8 cellular contexts compared by ENCODE assay signal in genomic region chr3:125684199-125684598, GRCh38.
DNase-seq lines count a peak whose midpoint lies in the region; ATAC-seq and TF ChIP-seq lines count a peak whose summit lies in the region.

No MANE protein-coding gene starts in this region.

- peak; percentile 19 for DNase-seq in COR-L47 (lab: John Stamatoyannopoulos, UW)
- peak; percentile 12 for DNase-seq in IMR-90
- peak; percentile 29 for DNase-seq in cerebellar cortex (ENCODE audit: low spot score)
- no peak for DNase-seq in lower lobe of right lung
- no peak for DNase-seq in NK-92 (lab: John Stamatoyannopoulos, UW; ENCODE audit: unreplicated experiment)
- DNase-seq in activated T-cell treated with anti-CD3 and anti-CD28 coated beads, Interleukin-2, amount 50 U/mL, for 48 hours, result no peak
- no peak for DNase-seq in NCI-H2227 treated with DMSO at 0.1 percent for 48 hours (lab: John Stamatoyannopoulos, UW)

- H2BK5ac ChIP-seq in IMR-90 (ENCODE audit: low read depth, low read length, poor library complexity, severe bottlenecking), result no peak overlapping the region

- H3K27ac ChIP-seq in IMR-90 (ENCODE audit: insufficient read depth, low read length) (no peak overlapping the region), lower lobe of right lung (no peak overlapping the region)

- no peak overlapping the region for H2BK120ac ChIP-seq in IMR-90 (ENCODE audit: low read depth, low read length)

- H3K79me1 ChIP-seq in IMR-90 (ENCODE audit: low read depth in 1 of 2, low read length in 2 of 2), result no peaks in the 10 kb centered on the region

- H2AFZ ChIP-seq in IMR-90 (replicated peaks; ENCODE audit: low read length, poor library complexity), result no peak overlapping the region

- dilution Hi-C loops in IMR-90 (cut with HindIII; ENCODE audit: low sequenced_read_pairs, unreplicated experiment), result no loop called here

- H3K36me3 ChIP-seq in IMR-90 (ENCODE audit: control insufficient read depth, insufficient read depth, low read length), result no peaks in the 10 kb centered on the region
- no peaks in the 10 kb centered on the region for H3K36me3 ChIP-seq in lower lobe of right lung

- H2BK15ac ChIP-seq in IMR-90 (ENCODE audit: low read depth, low read length), result no peak overlapping the region

- no peak overlapping the region for H3K14ac ChIP-seq in IMR-90 (replicated peaks; ENCODE audit: low read depth, low read length)

- no peak overlapping the region for H2BK20ac ChIP-seq in IMR-90 (ENCODE audit: low read depth, low read length)

- H2AK9ac ChIP-seq in IMR-90 (replicated peaks; ENCODE audit: low read depth, low read length, poor library complexity), result no peak overlapping the region

- H3K56ac ChIP-seq in IMR-90 (ENCODE audit: extremely low read depth, insufficient read depth, low read length), result no peak overlapping the region

- H3K18ac ChIP-seq in IMR-90 (ENCODE audit: low read depth, low read length), result no peak overlapping the region

- POLR2A ChIA-PET in IMR-90 (lab: Charles Lee; ENCODE audit: unreplicated experiment), result no interaction called here

- no peak overlapping the region for H4K5ac ChIP-seq in IMR-90 (ENCODE audit: low read depth, low read length)

- H4K91ac ChIP-seq in IMR-90 (ENCODE audit: insufficient read depth, low read depth, low read length), result no peak overlapping the region

- H3K9me3 ChIP-seq in IMR-90 (ENCODE audit: control insufficient read depth, insufficient read depth, low read length), result no peaks in the 10 kb centered on the region
- no peaks in the 10 kb centered on the region for H3K9me3 ChIP-seq in lower lobe of right lung

- no peaks in the 10 kb centered on the region for H3K4me1 ChIP-seq in IMR-90 (ENCODE audit: control insufficient read depth, insufficient read depth, low read length)
- peaks cover 6% of the 10 kb centered on the region for H3K4me1 ChIP-seq in lower lobe of right lung

- no peaks in the 10 kb centered on the region for H4K20me1 ChIP-seq in IMR-90 (ENCODE audit: insufficient read depth, low read length)

- peak; percentile 65 for ATAC-seq in IMR-90 (ENCODE audit: low read depth)
- peak; percentile 33 to 61 for ATAC-seq in lower lobe of right lung
- no peak for ATAC-seq in GM21528 (IDR thresholded peaks at IDR 0.05; ENCODE audit: low FRiP score, unreplicated experiment)

- CTCF ChIA-PET in IMR-90 (lab: Yijun Ruan, JAX), result no interaction called here

- no peak overlapping the region for H3K23ac ChIP-seq in IMR-90 (ENCODE audit: low read depth, low read length)

- intact Hi-C loops in IMR-90 (cut with micrococcal nuclease), result no loop called here
- intact Hi-C loops in lower lobe of right lung (cut with DNase I), result no loop called here

- H3K4me2 ChIP-seq in IMR-90 (ENCODE audit: low read depth, low read length), result no peak overlapping the region

- no peak overlapping the region for H3K4ac ChIP-seq in IMR-90 (ENCODE audit: low read depth, low read length)

- H3K27me3 ChIP-seq in IMR-90 (ENCODE audit: control insufficient read depth, insufficient read depth, low read length), result no peaks in the 10 kb centered on the region; the same call in 1 of the 2 replicates
- no peaks in the 10 kb centered on the region for H3K27me3 ChIP-seq in lower lobe of right lung (ENCODE audit: low read depth)

- no peak overlapping the region for H3K4me3 ChIP-seq in IMR-90 (ENCODE audit: insufficient read depth, low read depth, low read length)
- H3K4me3 ChIP-seq in lower lobe of right lung, result no peak overlapping the region

- 13% methylated on average over 4 of the region's 11 CpGs; no CpG with 5 or more reads in 1 of the 2 experiments for WGBS in IMR-90 (ENCODE audit: extremely low coverage in 2 of 2, insufficient read length in 1 of 2), 2 experiments

- TF ChIP-seq CTCF in IMR-90 (conservative IDR thresholded peaks at IDR 0.05; ENCODE audit: low read depth, low read length) (peak; percentile 44), lower lobe of right lung (IDR thresholded peaks at IDR 0.05) (peak; percentile 38)

- H3K9ac ChIP-seq in IMR-90 (ENCODE audit: low read depth, low read length), result no peak overlapping the region

- in situ Hi-C loops in IMR-90 (cut with MboI; ENCODE audit: low sequenced_read_pairs), result no loop called here

- BruUV-seq in IMR-90 (replicated peaks; lab: Mats Ljungman, UMichigan), result no TSS peak

- H3K9me1 ChIP-seq in IMR-90 (ENCODE audit: insufficient read depth, low read length), result no peaks in the 10 kb centered on the region

- no peak for TF ChIP-seq POLR2A in IMR-90 (IDR thresholded peaks at IDR 0.05; ENCODE audit: low read depth, low read length)

- peak; percentile 35 for TF ChIP-seq RAD21 in IMR-90 (IDR thresholded peaks at IDR 0.05; ENCODE audit: low read length)

- no peak overlapping the region for H4K8ac ChIP-seq in IMR-90 (ENCODE audit: low read depth in 2 of 2, low read length in 2 of 2)

- no peak overlapping the region for H2AK5ac ChIP-seq in IMR-90 (ENCODE audit: low read depth, low read length)

TF ChIP-seq in IMR-90, 13 proteins besides CTCF, POLR2A, EP300 and RAD21:
- TF ChIP-seq MXI1 (IDR thresholded peaks at IDR 0.05; ENCODE audit: borderline replicate concordance, low read depth, low read length) (no peak), SMC3 (IDR thresholded peaks at IDR 0.05; ENCODE audit: low read depth, low read length) (no peak)

Comparison
In these comparisons a context has a peak if more than half of its experiments do, and no peak if none do; other contexts are left out.
1. DNase-seq: peak in COR-L47 (single experiment), IMR-90 (single experiment) and cerebellar cortex (single experiment); none in lower lobe of right lung (single experiment), NK-92 (single experiment), activated T-cell treated with anti-CD3 and anti-CD28 coated beads, Interleukin-2, amount 50 U/mL, for 48 hours (0 of 2) and NCI-H2227 treated with DMSO at 0.1 percent for 48 hours (single experiment).